In genomic region chr12:122980192-122981035, GRCh38 we compare ENCODE assay signal across 8 cellular contexts. TPM values are rescaled to one million over a fixed set of nuclear protein-coding genes. Genes with fewer than 3 reads are reported as not detected.
DNase-seq lines count a peak whose midpoint lies in the region; ATAC-seq lines count a peak whose summit lies in the region.

TSS of gene ARL6IP4 (plus strand) at chr12:122980681. CDS start at chr12:122981140, 459 bp downstream.

- H3K9me3 Mint-ChIP-seq in T-helper 2 cell treated with Interferon-gamma antibody and Interleukin-4, amounts not matched to agents 5 μg/mL and 100 μg/mL, for 36 hours, result no peaks in the 10 kb centered on the region

- ATAC-seq in GM21528 (IDR thresholded peaks at IDR 0.05; ENCODE audit: low FRiP score, unreplicated experiment) (peak; percentile 45), sciatic nerve (peak; percentile 68), HG02870 (IDR thresholded peaks at IDR 0.05; ENCODE audit: unreplicated experiment) (no peak)

- DNase-seq in EL, result peak; percentile 68
- DNase-seq in LoVo (ENCODE audit: low spot score), result peak; percentile 60
- peak; percentile 70 for DNase-seq in T-helper 2 cell treated with Interferon-gamma antibody and Interleukin-4, amounts not matched to agents 5 μg/mL and 100 μg/mL, for 36 hours (ENCODE audit: low spot score)
- DNase-seq in astrocyte of the hippocampus (ENCODE audit: low read depth, low spot score), result peak; percentile 86
- peak; percentile 39 to 61 for DNase-seq in hippocampal formation (lab: John Stamatoyannopoulos, UW)
- peak; percentile 81 for DNase-seq in sciatic nerve (ENCODE audit: low spot score)

- intact Hi-C loops in sciatic nerve (cut with DNase I), result loop anchor here (10.0 kb wide), 1 partner anchor 164 kb away; no protein-coding TSS in a partner anchor

- H3K27ac Mint-ChIP-seq in T-helper 2 cell treated with Interferon-gamma antibody and Interleukin-4, amounts not matched to agents 5 μg/mL and 100 μg/mL, for 36 hours, result peak within 1 kb of the TSS; percentile 88

- H3K27me3 Mint-ChIP-seq in T-helper 2 cell treated with Interferon-gamma antibody and Interleukin-4, amounts not matched to agents 5 μg/mL and 100 μg/mL, for 36 hours (ENCODE audit: low read depth), result no peaks in the 10 kb centered on the region

- peak within 1 kb of the TSS; percentile 93 for H3K4me3 Mint-ChIP-seq in T-helper 2 cell treated with Interferon-gamma antibody and Interleukin-4, amounts not matched to agents 5 μg/mL and 100 μg/mL, for 36 hours

- H3K36me3 Mint-ChIP-seq in T-helper 2 cell treated with Interferon-gamma antibody and Interleukin-4, amounts not matched to agents 5 μg/mL and 100 μg/mL, for 36 hours (ENCODE audit: low read depth), result peaks cover 22% of the 10 kb centered on the region

- H3K4me1 Mint-ChIP-seq in T-helper 2 cell treated with Interferon-gamma antibody and Interleukin-4, amounts not matched to agents 5 μg/mL and 100 μg/mL, for 36 hours (ENCODE audit: low read depth), result peaks cover 32% of the 10 kb centered on the region

RNA-seq across cellular contexts. Expression of gene ARL6IP4, which starts in this region (rescaled TPM):
- total RNA-seq in sciatic nerve, result 136 TPM
